ENCODE assay signal across 16 cellular contexts in the genomic region with DNA sequence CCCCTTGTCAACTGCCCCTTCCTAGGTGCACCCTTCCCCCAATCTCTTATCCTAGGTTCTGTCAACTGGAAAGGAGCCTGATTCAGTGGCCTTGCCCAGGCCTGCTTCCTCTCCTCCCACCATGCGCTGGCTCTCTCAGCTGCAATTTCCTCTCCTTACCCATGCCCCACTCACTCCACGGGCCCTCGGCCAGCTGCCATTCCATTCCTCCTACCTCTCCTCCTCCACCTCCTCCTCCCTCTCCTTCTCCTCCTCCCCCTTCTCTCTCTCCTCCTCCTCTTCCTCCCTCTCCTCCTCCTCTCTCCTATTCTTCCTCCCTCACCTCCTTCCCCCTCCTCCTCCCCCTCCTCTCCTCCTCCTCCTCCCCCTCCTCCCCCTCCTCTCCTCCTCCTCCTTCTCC. TPM values are rescaled to one million over a fixed set of nuclear protein-coding genes. Genes with fewer than 3 reads are reported as not detected.
DNase-seq lines count a peak whose midpoint lies in the region; ATAC-seq, FAIRE-seq and TF ChIP-seq lines count a peak whose summit lies in the region.
"Had no signal": no experiment of that assay in that cellular context is flagged by ENCODE, and none has a peak within 500 bp of the region (broad histone marks: within the 10 kb centered on the region; RNA-seq: fewer than 3 reads in every experiment).

No MANE protein-coding gene starts in this region.

- no peaks in the 10 kb centered on the region for H4K20me1 ChIP-seq in K562 (replicated peaks; ENCODE audit: control insufficient read depth, insufficient read depth, low read length)

- no peak overlapping the region for H2AFZ ChIP-seq in K562 (ENCODE audit: low read depth, low read length)

- H3K9me3 Mint-ChIP-seq in natural killer cell treated with Interleukin-12 subunit alpha and Interleukin-12 subunit beta and Interleukin-15 and Interleukin-18, amount 100 ng/mL, for 72 hours, result no peaks in the 10 kb centered on the region
- H3K9me3 Mint-ChIP-seq: activated naive CD4-positive, alpha-beta T cell treated with anti-CD3 and anti-CD28 coated beads, Interleukin-2, amount 10 ng/mL, durations not matched to agents 7 days and 5 days; CD4-positive, CD25-positive, alpha-beta regulatory T cell; naive thymus-derived CD8-positive, alpha-beta T cell had no signal

- POLR2A ChIA-PET in K562 (lab: Yijun Ruan, JAX), result interaction anchor here (0.9 to 4.1 kb wide), 2 partner anchors 9 to 49 kb away, joined by 3 to 26 read pairs; a partner anchor contains a TSS

- no peaks in the 10 kb centered on the region for H3K9me1 ChIP-seq in K562 (ENCODE audit: control insufficient read depth, insufficient read depth, low read length)

- TF ChIP-seq POLR2A in K562 (conservative IDR thresholded peaks at IDR 0.05) (no peak), lower leg skin (IDR thresholded peaks at IDR 0.05) (no peak)

- DNase-seq in CD1c-positive myeloid dendritic cell (ENCODE audit: extremely low spot score), result peak; percentile 23
- no peak for DNase-seq in HTR-8/SVneo (ENCODE audit: insufficient read length, low spot score)
- no peak for DNase-seq in K562 (ENCODE audit: extremely low read depth in 1 of 4, low spot score in 3 of 4)
- peak; percentile 13 for DNase-seq in kidney glomerular epithelial cell (lab: John Stamatoyannopoulos, UW)
- no peak for DNase-seq in DMS53 (lab: John Stamatoyannopoulos, UW)
- no peak for DNase-seq in DMS53 treated with DMSO at 0.1 percent for 48 hours (lab: John Stamatoyannopoulos, UW; ENCODE audit: unreplicated experiment)
- DNase-seq in lower leg skin (ENCODE audit: low spot score in 2 of 2), result no peak
- no peak for DNase-seq in natural killer cell treated with Interleukin-12 subunit alpha and Interleukin-12 subunit beta and Interleukin-15 and Interleukin-18, amount 100 ng/mL, for 72 hours (ENCODE audit: low spot score)
- DNase-seq: activated naive CD4-positive, alpha-beta T cell treated with anti-CD3 and anti-CD28 coated beads, Interleukin-2, amount 10 ng/mL, durations not matched to agents 7 days and 5 days; CD4-positive, CD25-positive, alpha-beta regulatory T cell; islet precursor cell; naive thymus-derived CD8-positive, alpha-beta T cell; NCI-H2029 treated with DMSO at 0.1 percent for 48 hours; right lobe of liver had no signal

- H3K27ac ChIP-seq in K562 (ENCODE audit: extremely low read depth, low read depth, low read length), result no peak overlapping the region
- H3K27ac ChIP-seq: right lobe of liver had no signal

- intact Hi-C loops in K562 (cut with micrococcal nuclease), result no loop called here
- intact Hi-C loops in lower leg skin (cut with DNase I; ENCODE audit: low total_unique reads), result no loop called here

- ATAC-seq in K562, result no peak
- ATAC-seq in natural killer cell treated with Interleukin-12 subunit alpha and Interleukin-12 subunit beta and Interleukin-15 and Interleukin-18, amount 100 ng/mL, for 72 hours, result no peak
- ATAC-seq: naive thymus-derived CD8-positive, alpha-beta T cell had no signal

- H3K4me3 ChIP-seq in K562 (no peak overlapping the region), lower leg skin (ENCODE audit: low read depth, poor library complexity, severe bottlenecking) (no peak overlapping the region)
- H3K4me3 ChIP-seq: right lobe of liver had no signal

- BruUV-seq in K562 (replicated peaks; lab: Mats Ljungman, UMichigan), result no TSS peak

- no peaks in the 10 kb centered on the region for H3K27me3 Mint-ChIP-seq in natural killer cell treated with Interleukin-12 subunit alpha and Interleukin-12 subunit beta and Interleukin-15 and Interleukin-18, amount 100 ng/mL, for 72 hours
- H3K27me3 Mint-ChIP-seq: activated naive CD4-positive, alpha-beta T cell treated with anti-CD3 and anti-CD28 coated beads, Interleukin-2, amount 10 ng/mL, durations not matched to agents 7 days and 5 days; CD4-positive, CD25-positive, alpha-beta regulatory T cell; naive thymus-derived CD8-positive, alpha-beta T cell had no signal

- TF ChIP-seq EP300 in K562 (IDR thresholded peaks at IDR 0.05; ENCODE audit: low read length), result no peak

- H3K79me2 ChIP-seq in K562 (ENCODE audit: control insufficient read depth, insufficient read depth, low read length), result no peaks in the 10 kb centered on the region

- H3K4me1 Mint-ChIP-seq in natural killer cell treated with Interleukin-12 subunit alpha and Interleukin-12 subunit beta and Interleukin-15 and Interleukin-18, amount 100 ng/mL, for 72 hours (ENCODE audit: low read depth in 2 of 2), result peaks cover 0 to 4% of the 10 kb centered on the region in 2 donors
- H3K4me1 Mint-ChIP-seq: CD4-positive, CD25-positive, alpha-beta regulatory T cell; naive thymus-derived CD8-positive, alpha-beta T cell had no signal

- no peaks in the 10 kb centered on the region for H3K27me3 ChIP-seq in K562 (ENCODE audit: control insufficient read depth in 2 of 2, insufficient read depth in 2 of 2, low read length in 2 of 2)
- H3K27me3 ChIP-seq: right lobe of liver had no signal

- no peak overlapping the region for H3K4me3 Mint-ChIP-seq in natural killer cell treated with Interleukin-12 subunit alpha and Interleukin-12 subunit beta and Interleukin-15 and Interleukin-18, amount 100 ng/mL, for 72 hours
- H3K4me3 Mint-ChIP-seq: activated naive CD4-positive, alpha-beta T cell treated with anti-CD3 and anti-CD28 coated beads, Interleukin-2, amount 10 ng/mL, durations not matched to agents 7 days and 5 days; CD4-positive, CD25-positive, alpha-beta regulatory T cell; naive thymus-derived CD8-positive, alpha-beta T cell had no signal

- TF ChIP-seq RAD21 in K562 (CRISPR knock-in tag; conservative IDR thresholded peaks at IDR 0.05 in 1 of 2, IDR thresholded peaks at IDR 0.05 in 1 of 2), result no peak

- H3K4me2 ChIP-seq in K562 (ENCODE audit: insufficient read depth, low read length), result no peak overlapping the region

- H3K27ac Mint-ChIP-seq in natural killer cell treated with Interleukin-12 subunit alpha and Interleukin-12 subunit beta and Interleukin-15 and Interleukin-18, amount 100 ng/mL, for 72 hours, result no peak overlapping the region
- H3K27ac Mint-ChIP-seq: activated naive CD4-positive, alpha-beta T cell treated with anti-CD3 and anti-CD28 coated beads, Interleukin-2, amount 10 ng/mL, durations not matched to agents 7 days and 5 days; naive thymus-derived CD8-positive, alpha-beta T cell had no signal

- TF ChIP-seq CTCF in K562 (IDR thresholded peaks at IDR 0.05 in 2 of 3, conservative IDR thresholded peaks at IDR 0.05 in 1 of 3; ENCODE audit: insufficient read depth in 2 of 3, low read depth in 1 of 3, low read length in 3 of 3) (no peak), lower leg skin (IDR thresholded peaks at IDR 0.05) (no peak)

- 8% methylated on average over 2 of the region's 3 CpGs for WGBS in K562 (ENCODE audit: insufficient coverage, low coverage, missing lambda C conversion rate)
- 12 to 20% methylated on average over 3 of the region's 3 CpGs for WGBS in lower leg skin, 2 donors

- FAIRE-seq in HTR-8/SVneo (lab: Jason Lieb, UNC) (peak; percentile 69), K562 (lab: Jason Lieb, UNC) (no peak)
- FAIRE-seq: colon had no signal

- H3K4me1 ChIP-seq in K562 (replicated peaks in 1 of 2; ENCODE audit: control insufficient read depth in 2 of 2, insufficient read depth in 2 of 2, low read length in 2 of 2), result peaks cover 7 to 23% of the 10 kb centered on the region in 2 experiments; a peak in 4 of 5 replicates

- no peaks in the 10 kb centered on the region for H3K9me3 ChIP-seq in K562 (replicated peaks; ENCODE audit: control insufficient read depth, insufficient read depth, low read depth, low read length)
- H3K9me3 ChIP-seq: right lobe of liver had no signal

- H3K36me3 ChIP-seq in K562 (ENCODE audit: control insufficient read depth, insufficient read depth, low read length), result peaks cover 9% of the 10 kb centered on the region; the same call in 1 of the 3 replicates
- H3K36me3 ChIP-seq: right lobe of liver had no signal

- in situ Hi-C loops in K562 (cut with MboI), result no loop called here

- H3K9ac ChIP-seq in K562 (ENCODE audit: insufficient read depth in 1 of 2, low read depth in 2 of 2, low read length in 2 of 2), result 0 out of 4 replicates have a peak overlapping the region, but pooled peaks of 1 of the 2 experiments have one; percentile 10

- no peaks in the 10 kb centered on the region for H3K36me3 Mint-ChIP-seq in natural killer cell treated with Interleukin-12 subunit alpha and Interleukin-12 subunit beta and Interleukin-15 and Interleukin-18, amount 100 ng/mL, for 72 hours
- H3K36me3 Mint-ChIP-seq: CD4-positive, CD25-positive, alpha-beta regulatory T cell had no signal

- CTCF ChIA-PET in K562 (lab: Yijun Ruan, JAX; ENCODE audit: low intra/inter-chr PET ratio), result no interaction called here

RNA-seq across cellular contexts. Expression of a gene that starts 9.6 kb away (rescaled TPM):
- total RNA-seq in K562 (2011; cell fraction: chromatin; rRNA removed; ENCODE audit: low replicate concordance), result 230 and 405 TPM in 2 replicates
- 274 and 281 TPM in 2 replicates for total RNA-seq in K562 (2011; cell fraction: nucleolus; rRNA removed)
- 181 and 216 TPM in 2 replicates for total RNA-seq in K562 (2011; cell fraction: nucleoplasm; rRNA removed)
- total RNA-seq in K562 (2014; rRNA removed), result 211 and 231 TPM in 2 replicates
- 64.1 and 73.9 TPM in 2 replicates for total RNA-seq in K562 (2014; rRNA removed; fragmentation: Illumina TruSeq; extraction: Trizol)
- 104 and 115 TPM in 2 replicates for total RNA-seq in K562 (2015; rRNA removed; fragmentation: Illumina TruSeq; extraction: Trizol)
- total RNA-seq in K562 (2021), result 182 and 186 TPM in 2 replicates
- polyA plus RNA-seq in K562 (2011; rRNA removed), result 60.1 and 74.4 TPM in 2 replicates
- 89.7 and 229 TPM in 2 replicates for polyA plus RNA-seq in K562 (2011; cell fraction: cytosol; rRNA removed)
- 223 and 257 TPM in 2 replicates for polyA plus RNA-seq in K562 (2011; cell fraction: nucleus; rRNA removed)
- 101 and 142 TPM in 2 replicates for polyA plus RNA-seq in K562 (2012)
- polyA plus RNA-seq in K562 (2014; fragmentation: Illumina TruSeq; extraction: Trizol), result 89.3 and 92.8 TPM in 2 replicates
- 10 to 100 TPM; 10.3 to 19.6 TPM for polyA plus RNA-seq in K562 (2014; fragmentation: Nextera tagmentation; extraction: Ambion mirVana)
- polyA plus RNA-seq in K562 (2014; rRNA removed), result 205 and 224 TPM in 2 replicates
- 40.4 and 48.9 TPM in 2 replicates for polyA minus RNA-seq in K562 (2011; rRNA and poly(A)+ RNA removed)
- 59.1 and 73.7 TPM in 2 replicates for polyA minus RNA-seq in K562 (2011; cell fraction: cytosol; rRNA and poly(A)+ RNA removed)
- 44.6 and 66.1 TPM in 2 replicates for polyA minus RNA-seq in K562 (2011; cell fraction: nucleus; rRNA and poly(A)+ RNA removed)
- total RNA-seq in lower leg skin, result 100 to 1,000 TPM in 1 of 4 donors, 10 to 100 TPM in 3; 36.8 to 119 (median 51.7) TPM
- total RNA-seq in natural killer cell treated with Interleukin-12 subunit alpha and Interleukin-12 subunit beta and Interleukin-15 and Interleukin-18, amount 100 ng/mL, for 72 hours, result 100 to 1,000 TPM in 1 of 2 donors, 10 to 100 TPM in 1; 76.0 to 126 TPM

RNA-seq across cellular contexts. Expression of a gene that starts 27.1 kb away (rescaled TPM):
- total RNA-seq in K562 (2011; cell fraction: chromatin; rRNA removed; ENCODE audit: low replicate concordance), result 0.67 and 3.5 TPM in 2 replicates
- 6.2 and 8.0 TPM in 2 replicates for total RNA-seq in K562 (2011; cell fraction: nucleolus; rRNA removed)
- 2.6 and 3.4 TPM in 2 replicates for total RNA-seq in K562 (2011; cell fraction: nucleoplasm; rRNA removed)
- total RNA-seq in K562 (2014; rRNA removed) (7.4 and 10.9 TPM in 2 replicates), K562 (2014; rRNA removed; fragmentation: Illumina TruSeq; extraction: Trizol) (0.15 and 0.19 TPM in 2 replicates), K562 (2015; rRNA removed; fragmentation: Illumina TruSeq; extraction: Trizol) (1.8 and 2.3 TPM in 2 replicates), K562 (2021) (37.4 and 38.9 TPM in 2 replicates), lower leg skin (1 to 10 TPM; 4.0 to 4.8 (median 4.0) TPM)
- polyA plus RNA-seq in K562 (2011; rRNA removed) (1.3 and 1.4 TPM in 2 replicates), K562 (2014; fragmentation: Illumina TruSeq; extraction: Trizol) (1.5 and 4.9 TPM in 2 replicates), K562 (2014; fragmentation: Nextera tagmentation; extraction: Ambion mirVana) (not detected), K562 (2014; rRNA removed) (9.2 and 14.5 TPM in 2 replicates)
- 6.3 and 53.8 TPM in 2 replicates for polyA plus RNA-seq in K562 (2011; cell fraction: cytosol; rRNA removed)
- 3.6 and 12.2 TPM in 2 replicates for polyA plus RNA-seq in K562 (2011; cell fraction: nucleus; rRNA removed)
- polyA plus RNA-seq in K562 (2012), result 4.8 and 15.6 TPM in 2 replicates
- polyA minus RNA-seq in K562 (2011; rRNA and poly(A)+ RNA removed), result 0.14 TPM in 1 of 2 replicates, not detected in the other
- 15.8 and 19.9 TPM in 2 replicates for polyA minus RNA-seq in K562 (2011; cell fraction: cytosol; rRNA and poly(A)+ RNA removed)
- polyA minus RNA-seq in K562 (2011; cell fraction: nucleus; rRNA and poly(A)+ RNA removed), result 2.3 and 2.7 TPM in 2 replicates
- under 1 TPM in 1 of 2 donors, not detected in 1; 0.33 TPM for total RNA-seq in natural killer cell treated with Interleukin-12 subunit alpha and Interleukin-12 subunit beta and Interleukin-15 and Interleukin-18, amount 100 ng/mL, for 72 hours
- total RNA-seq: CD4-positive, CD25-positive, alpha-beta regulatory T cell; naive thymus-derived CD8-positive, alpha-beta T cell; T-helper 2 cell treated with Interferon-gamma antibody and Interleukin-4, amounts not matched to agents 100 ng/mL and 5 ng/mL, for 36 hours had no signal
- polyA plus RNA-seq: CD4-positive, CD25-positive, alpha-beta regulatory T cell; naive thymus-derived CD8-positive, alpha-beta T cell had no signal

RNA-seq across cellular contexts. Expression of a gene that starts 32.9 kb away (rescaled TPM):
- 4.4 and 13.6 TPM in 2 replicates for total RNA-seq in K562 (2011; cell fraction: chromatin; rRNA removed; ENCODE audit: low replicate concordance)
- total RNA-seq in K562 (2011; cell fraction: nucleolus; rRNA removed), result 10.9 and 14.3 TPM in 2 replicates
- 9.5 and 10.0 TPM in 2 replicates for total RNA-seq in K562 (2011; cell fraction: nucleoplasm; rRNA removed)
- total RNA-seq in K562 (2014; rRNA removed) (30.3 and 42.7 TPM in 2 replicates), K562 (2014; rRNA removed; fragmentation: Illumina TruSeq; extraction: Trizol) (4.1 and 4.2 TPM in 2 replicates), K562 (2015; rRNA removed; fragmentation: Illumina TruSeq; extraction: Trizol) (15.3 and 15.9 TPM in 2 replicates), K562 (2021) (37.1 and 45.1 TPM in 2 replicates), lower leg skin (10 to 100 TPM; 15.7 to 26.4 (median 24.6) TPM)
- polyA plus RNA-seq in K562 (2011; rRNA removed) (10.9 and 20.1 TPM in 2 replicates), K562 (2014; fragmentation: Illumina TruSeq; extraction: Trizol) (18.2 and 39.9 TPM in 2 replicates), K562 (2014; fragmentation: Nextera tagmentation; extraction: Ambion mirVana) (1 to 10 TPM in 1 of 2 experiments, under 1 TPM in 1; 0.59 to 1.4 TPM), K562 (2014; rRNA removed) (32.0 and 34.4 TPM in 2 replicates)
- 18.7 and 40.5 TPM in 2 replicates for polyA plus RNA-seq in K562 (2011; cell fraction: cytosol; rRNA removed)
- 18.7 and 32.8 TPM in 2 replicates for polyA plus RNA-seq in K562 (2011; cell fraction: nucleus; rRNA removed)
- polyA plus RNA-seq in K562 (2012), result 30.8 and 37.6 TPM in 2 replicates
- 4.3 and 4.8 TPM in 2 replicates for polyA minus RNA-seq in K562 (2011; rRNA and poly(A)+ RNA removed)
- 14.0 and 17.1 TPM in 2 replicates for polyA minus RNA-seq in K562 (2011; cell fraction: cytosol; rRNA and poly(A)+ RNA removed)
- 9.7 and 13.1 TPM in 2 replicates for polyA minus RNA-seq in K562 (2011; cell fraction: nucleus; rRNA and poly(A)+ RNA removed)
- total RNA-seq in natural killer cell treated with Interleukin-12 subunit alpha and Interleukin-12 subunit beta and Interleukin-15 and Interleukin-18, amount 100 ng/mL, for 72 hours, result 10 to 100 TPM; 25.4 to 48.6 TPM

RNA-seq across cellular contexts. Expression of a gene that starts 38.4 kb away (rescaled TPM):
- 0.69 TPM in 1 of 2 replicates, not detected in the other for total RNA-seq in K562 (2011; cell fraction: chromatin; rRNA removed; ENCODE audit: low replicate concordance)
- 0.33 TPM in 1 of 2 replicates, not detected in the other for total RNA-seq in K562 (2011; cell fraction: nucleolus; rRNA removed)
- not detected in 2 replicates for total RNA-seq in K562 (2011; cell fraction: nucleoplasm; rRNA removed)
- total RNA-seq in K562 (2014; rRNA removed) (not detected in 2 replicates), K562 (2014; rRNA removed; fragmentation: Illumina TruSeq; extraction: Trizol) (not detected in 2 replicates), K562 (2015; rRNA removed; fragmentation: Illumina TruSeq; extraction: Trizol) (not detected in 2 replicates), K562 (2021) (0.18 TPM in 1 of 2 replicates, not detected in the other), lower leg skin (1 to 10 TPM in 3 of 4 donors, not detected in 1; 1.5 to 3.7 (median 2.1) TPM)
- polyA plus RNA-seq in K562 (2011; rRNA removed) (0.08 TPM in 1 of 2 replicates, not detected in the other), K562 (2014; fragmentation: Illumina TruSeq; extraction: Trizol) (not detected in 2 replicates), K562 (2014; fragmentation: Nextera tagmentation; extraction: Ambion mirVana) (not detected), K562 (2014; rRNA removed) (not detected in 2 replicates)
- 0.09 TPM in 2 replicates for polyA plus RNA-seq in K562 (2011; cell fraction: cytosol; rRNA removed)
- polyA plus RNA-seq in K562 (2011; cell fraction: nucleus; rRNA removed), result 0.15 and 0.58 TPM in 2 replicates
- polyA plus RNA-seq in K562 (2012), result 0.26 and 0.28 TPM in 2 replicates
- not detected in 2 replicates for polyA minus RNA-seq in K562 (2011; rRNA and poly(A)+ RNA removed)
- polyA minus RNA-seq in K562 (2011; cell fraction: cytosol; rRNA and poly(A)+ RNA removed), result not detected in 2 replicates
- not detected in 2 replicates for polyA minus RNA-seq in K562 (2011; cell fraction: nucleus; rRNA and poly(A)+ RNA removed)
- 1 to 10 TPM; 4.7 to 5.6 TPM for total RNA-seq in natural killer cell treated with Interleukin-12 subunit alpha and Interleukin-12 subunit beta and Interleukin-15 and Interleukin-18, amount 100 ng/mL, for 72 hours
- polyA plus RNA-seq: CD4-positive, CD25-positive, alpha-beta regulatory T cell had no signal

RNA-seq across cellular contexts. Expression of a gene that starts 49.4 kb away (rescaled TPM):
- 34.2 and 92.8 TPM in 2 replicates for total RNA-seq in K562 (2011; cell fraction: chromatin; rRNA removed; ENCODE audit: low replicate concordance)
- 57.2 and 57.4 TPM in 2 replicates for total RNA-seq in K562 (2011; cell fraction: nucleolus; rRNA removed)
- total RNA-seq in K562 (2011; cell fraction: nucleoplasm; rRNA removed), result 41.1 and 52.7 TPM in 2 replicates
- total RNA-seq in K562 (2014; rRNA removed) (19.4 and 23.9 TPM in 2 replicates), K562 (2014; rRNA removed; fragmentation: Illumina TruSeq; extraction: Trizol) (3.1 and 4.1 TPM in 2 replicates), K562 (2015; rRNA removed; fragmentation: Illumina TruSeq; extraction: Trizol) (11.3 and 12.3 TPM in 2 replicates), K562 (2021) (43.8 and 45.8 TPM in 2 replicates), lower leg skin (10 to 100 TPM; 23.1 to 47.8 (median 30.9) TPM)
- polyA plus RNA-seq in K562 (2011; rRNA removed) (14.9 and 15.7 TPM in 2 replicates), K562 (2014; fragmentation: Illumina TruSeq; extraction: Trizol) (14.1 and 27.3 TPM in 2 replicates), K562 (2014; fragmentation: Nextera tagmentation; extraction: Ambion mirVana) (under 1 TPM; 0.51 to 0.99 TPM), K562 (2014; rRNA removed) (37.6 and 40.1 TPM in 2 replicates)
- polyA plus RNA-seq in K562 (2011; cell fraction: cytosol; rRNA removed), result 16.0 and 27.0 TPM in 2 replicates
- polyA plus RNA-seq in K562 (2011; cell fraction: nucleus; rRNA removed), result 39.0 and 61.8 TPM in 2 replicates
- 29.3 and 31.2 TPM in 2 replicates for polyA plus RNA-seq in K562 (2012)
- 4.7 and 7.6 TPM in 2 replicates for polyA minus RNA-seq in K562 (2011; rRNA and poly(A)+ RNA removed)
- 17.0 and 17.8 TPM in 2 replicates for polyA minus RNA-seq in K562 (2011; cell fraction: cytosol; rRNA and poly(A)+ RNA removed)
- polyA minus RNA-seq in K562 (2011; cell fraction: nucleus; rRNA and poly(A)+ RNA removed), result 14.3 and 15.6 TPM in 2 replicates
- 10 to 100 TPM; 45.2 to 47.1 TPM for total RNA-seq in natural killer cell treated with Interleukin-12 subunit alpha and Interleukin-12 subunit beta and Interleukin-15 and Interleukin-18, amount 100 ng/mL, for 72 hours

Comparison
In these comparisons a context has a peak if more than half of its experiments do, and no peak if none do; other contexts are left out.
1. DNase-seq: peak in CD1c-positive myeloid dendritic cell (single experiment) and kidney glomerular epithelial cell (single experiment); none in HTR-8/SVneo (single experiment), K562 (0 of 4), DMS53 (single experiment), DMS53 treated with DMSO at 0.1 percent for 48 hours (single experiment), lower leg skin (0 of 2) and natural killer cell treated with Interleukin-12 subunit alpha and Interleukin-12 subunit beta and Interleukin-15 and Interleukin-18, amount 100 ng/mL, for 72 hours (single experiment).